19 cellular contexts compared by ENCODE assay signal in genomic region chr16:27775254-27775653, GRCh38.
DNase-seq lines count a peak whose midpoint lies in the region; ATAC-seq, FAIRE-seq and TF ChIP-seq lines count a peak whose summit lies in the region.
"Had no signal": no experiment of that assay in that cellular context is flagged by ENCODE, and none has a peak within 500 bp of the region (broad histone marks: within the 10 kb centered on the region; RNA-seq: fewer than 3 reads in every experiment).

No MANE protein-coding gene starts in this region.

- no peaks in the 10 kb centered on the region for H3K9me3 Mint-ChIP-seq in natural killer cell treated with Interleukin-12 subunit alpha and Interleukin-12 subunit beta and Interleukin-15 and Interleukin-18, amount 100 ng/mL, for 72 hours
- H3K9me3 Mint-ChIP-seq in natural killer cell (no peaks in the 10 kb centered on the region), mesothelial cell of epicardium (no peaks in the 10 kb centered on the region)
- H3K9me3 Mint-ChIP-seq: CD4-positive, alpha-beta T cell; GM23338; HFFc6 had no signal

- H3K79me2 ChIP-seq in H1 (ENCODE audit: control insufficient read depth in 1 of 2, insufficient read depth in 2 of 2, low read length in 2 of 2), result no peaks in the 10 kb centered on the region

- no peak overlapping the region for H2AK5ac ChIP-seq in H1 (ENCODE audit: low read depth, low read length)

- no peak for TF ChIP-seq CTCF in natural killer cell (IDR thresholded peaks at IDR 0.05)
- no peak for TF ChIP-seq CTCF in H1 (IDR thresholded peaks at IDR 0.05; ENCODE audit: control extremely low read depth in 1 of 3, insufficient read depth in 1 of 3, low read depth in 1 of 3, low read length in 3 of 3)
- no peak for TF ChIP-seq CTCF in mesothelial cell of epicardium (IDR thresholded peaks at IDR 0.05; ENCODE audit: unreplicated experiment)
- no peak for TF ChIP-seq CTCF in tibial artery (IDR thresholded peaks at IDR 0.05)

- H3K27ac ChIP-seq in H1 (ENCODE audit: low read depth, low read length), result no peak overlapping the region
- no peak overlapping the region for H3K27ac ChIP-seq in tibial artery
- H3K27ac ChIP-seq: C4-2B, HL-60 had no signal

- H2BK15ac ChIP-seq in H1 (ENCODE audit: low read length), result no peak overlapping the region

- no peak overlapping the region for H3K4ac ChIP-seq in H1 (replicated peaks; ENCODE audit: insufficient read length, low read depth, low read length)

- no peak overlapping the region for H2BK12ac ChIP-seq in H1 (ENCODE audit: low read depth, low read length)

- no peak overlapping the region for H2AFZ ChIP-seq in H1 (ENCODE audit: low read length)
- H2AFZ ChIP-seq: GM23338 had no signal

- no peak for TF ChIP-seq RAD21 in H1 (IDR thresholded peaks at IDR 0.05 in 1 of 2, conservative IDR thresholded peaks at IDR 0.05 in 1 of 2; ENCODE audit: low read depth in 2 of 2, low read length in 2 of 2)

- POLR2A ChIA-PET in H1 (lab: Charles Lee; ENCODE audit: partially characterized antibody), result no interaction called here

- no peaks in the 10 kb centered on the region for H4K20me1 ChIP-seq in H1 (replicated peaks in 1 of 2; ENCODE audit: control insufficient read depth in 1 of 2, insufficient read depth in 2 of 2, low read length in 2 of 2)

- H3K4me3 ChIP-seq in H1 (ENCODE audit: extremely low read depth in 1 of 4, insufficient read depth in 2 of 4, low read depth in 3 of 4, low read length in 4 of 4) (no peak overlapping the region), tibial artery (no peak overlapping the region)
- H3K4me3 ChIP-seq: GM23338 had no signal

- H3K4me1 ChIP-seq in H1 (replicated peaks in 1 of 4; ENCODE audit: control insufficient read depth in 3 of 4, insufficient read depth in 4 of 4, low read length in 3 of 4) (0 out of 7 replicates have a peak, but pooled peaks cover 0 to 5% (median 0%) of the 10 kb centered on the region in 4 experiments), tibial artery (peaks cover 0 to 7% (median 0%) of the 10 kb centered on the region in 4 donors)

- H2BK20ac ChIP-seq in H1 (ENCODE audit: low read length), result no peak overlapping the region

- DNase-seq in natural killer cell treated with Interleukin-12 subunit alpha and Interleukin-12 subunit beta and Interleukin-15 and Interleukin-18, amount 100 ng/mL, for 72 hours (ENCODE audit: low spot score), result peak; percentile 16
- DNase-seq in natural killer cell (no peak), H1 (ENCODE audit: low read depth in 1 of 2, low spot score in 2 of 2) (no peak), mesothelial cell of epicardium (ENCODE audit: low spot score in 2 of 2, unreplicated experiment in 2 of 2) (no peak), erythroblast (lab: John Stamatoyannopoulos, UW) (no peak), NCI-H1417 treated with DMSO at 0.1 percent for 48 hours (lab: John Stamatoyannopoulos, UW) (no peak), tibial artery (no peak)
- DNase-seq: CD4-positive, alpha-beta T cell; DMS153; DMS79; GDM1; HFFc6 had no signal

- no peaks in the 10 kb centered on the region for H3K9me3 ChIP-seq in H1 (ENCODE audit: insufficient read depth in 2 of 2, low read depth in 1 of 2, low read length in 1 of 2)
- no peaks in the 10 kb centered on the region for H3K9me3 ChIP-seq in tibial artery

- peak overlapping the region; percentile 12; the same call in 1 of the 2 replicates for H4K8ac ChIP-seq in H1 (ENCODE audit: extremely low read depth, insufficient read depth, low read length)

- intact Hi-C loops in natural killer cell (cut with micrococcal nuclease) (no loop called here), tibial artery (cut with DNase I; ENCODE audit: low total_unique reads) (no loop called here)

- no peak overlapping the region for H3K23ac ChIP-seq in H1 (ENCODE audit: insufficient read length)

- no peaks in the 10 kb centered on the region for H3K36me3 Mint-ChIP-seq in natural killer cell treated with Interleukin-12 subunit alpha and Interleukin-12 subunit beta and Interleukin-15 and Interleukin-18, amount 100 ng/mL, for 72 hours
- H3K36me3 Mint-ChIP-seq in natural killer cell, result no peaks in the 10 kb centered on the region
- H3K36me3 Mint-ChIP-seq in mesothelial cell of epicardium, result peaks cover 11% of the 10 kb centered on the region

- TF ChIP-seq POLR2A in H1 (IDR thresholded peaks at IDR 0.05; ENCODE audit: control extremely low read depth in 1 of 2, low read depth in 2 of 2, low read length in 2 of 2) (no peak), erythroblast (IDR thresholded peaks at IDR 0.05; ENCODE audit: low read length) (no peak)

- no peak for TF ChIP-seq EP300 in H1 (IDR thresholded peaks at IDR 0.05; ENCODE audit: borderline replicate concordance in 1 of 2, low read depth in 2 of 2, low read length in 2 of 2)

- no peaks in the 10 kb centered on the region for H3K4me1 Mint-ChIP-seq in natural killer cell treated with Interleukin-12 subunit alpha and Interleukin-12 subunit beta and Interleukin-15 and Interleukin-18, amount 100 ng/mL, for 72 hours (ENCODE audit: low read depth in 2 of 2)
- H3K4me1 Mint-ChIP-seq in natural killer cell (no peaks in the 10 kb centered on the region), mesothelial cell of epicardium (peaks cover 10% of the 10 kb centered on the region)
- H3K4me1 Mint-ChIP-seq: B cell, GM23338 had no signal

- H3K14ac ChIP-seq in H1 (ENCODE audit: insufficient read length), result no peak overlapping the region

- no peak for FAIRE-seq in H1 (lab: Jason Lieb, UNC)
- FAIRE-seq: GM12892, GM18507 had no signal

- H3K9ac ChIP-seq in H1 (replicated peaks in 1 of 4; ENCODE audit: extremely low read depth in 1 of 4, low read depth in 3 of 4, low read length in 3 of 4), result no peak overlapping the region

- H3K27me3 ChIP-seq in H1 (replicated peaks in 1 of 4; ENCODE audit: control insufficient read depth in 3 of 4, extremely low read depth in 1 of 4, insufficient read depth in 3 of 4, low read length in 3 of 4) (no peaks in the 10 kb centered on the region), tibial artery (no peaks in the 10 kb centered on the region)

- H3K36me3 ChIP-seq in H1 (ENCODE audit: control insufficient read depth in 2 of 4, insufficient read depth in 4 of 4, low read length in 3 of 4) (no peaks in the 10 kb centered on the region), tibial artery (peaks cover 9 to 83% (median 49%) of the 10 kb centered on the region in 3 donors)

- no peak overlapping the region for H3K18ac ChIP-seq in H1 (ENCODE audit: extremely low read depth, low read length)

- H3K56ac ChIP-seq in H1 (replicated peaks; ENCODE audit: insufficient read length, low read depth, low read length), result no peak overlapping the region

- CTCF ChIA-PET in H1 (lab: Charles Lee; ENCODE audit: partially characterized antibody), result interaction anchor here (1.2 to 10.4 kb wide), 9 partner anchors 12 to 299 kb away, joined by 3 to 158 read pairs (median 4); no protein-coding TSS in a partner anchor

- no peaks in the 10 kb centered on the region for H3K27me3 Mint-ChIP-seq in natural killer cell treated with Interleukin-12 subunit alpha and Interleukin-12 subunit beta and Interleukin-15 and Interleukin-18, amount 100 ng/mL, for 72 hours
- H3K27me3 Mint-ChIP-seq in natural killer cell (ENCODE audit: low read depth in 2 of 2) (no peaks in the 10 kb centered on the region), mesothelial cell of epicardium (ENCODE audit: low read depth) (no peaks in the 10 kb centered on the region)
- H3K27me3 Mint-ChIP-seq: B cell; CD4-positive, alpha-beta T cell had no signal

- ATAC-seq in natural killer cell treated with Interleukin-12 subunit alpha and Interleukin-12 subunit beta and Interleukin-15 and Interleukin-18, amount 100 ng/mL, for 72 hours, result no peak
- ATAC-seq in natural killer cell, result no peak
- ATAC-seq: GM23338, HCT116 had no signal

- no peaks in the 10 kb centered on the region for H3K23me2 ChIP-seq in H1 (ENCODE audit: low read depth, low read length)

- no peak overlapping the region for H2BK120ac ChIP-seq in H1 (replicated peaks; ENCODE audit: low read depth, low read length)

- H3K4me2 ChIP-seq in H1 (ENCODE audit: insufficient read depth in 1 of 2, low read depth in 2 of 2, low read length in 2 of 2), result no peak overlapping the region
- H3K4me2 ChIP-seq: GM23338 had no signal

- H4K91ac ChIP-seq in H1 (replicated peaks; ENCODE audit: insufficient read length, low read length), result no peak overlapping the region

- H3K79me1 ChIP-seq in H1 (ENCODE audit: low read depth, low read length), result no peaks in the 10 kb centered on the region

- H2BK5ac ChIP-seq in H1 (ENCODE audit: low read depth, low read length), result no peak overlapping the region

- H3K27ac Mint-ChIP-seq in natural killer cell treated with Interleukin-12 subunit alpha and Interleukin-12 subunit beta and Interleukin-15 and Interleukin-18, amount 100 ng/mL, for 72 hours, result no peak overlapping the region
- H3K27ac Mint-ChIP-seq in natural killer cell (no peak overlapping the region), mesothelial cell of epicardium (peak overlapping the region; percentile 2)
- H3K27ac Mint-ChIP-seq: B cell; CD4-positive, alpha-beta T cell; GM23338; HFFc6 had no signal

- no peak overlapping the region for H3K4me3 Mint-ChIP-seq in natural killer cell treated with Interleukin-12 subunit alpha and Interleukin-12 subunit beta and Interleukin-15 and Interleukin-18, amount 100 ng/mL, for 72 hours
- H3K4me3 Mint-ChIP-seq in natural killer cell, result no peak overlapping the region
- H3K4me3 Mint-ChIP-seq in mesothelial cell of epicardium, result no peak overlapping the region
- H3K4me3 Mint-ChIP-seq: B cell; CD4-positive, alpha-beta T cell; GM23338; HFFc6 had no signal

- no peak overlapping the region for H4K5ac ChIP-seq in H1 (ENCODE audit: insufficient read length, low read depth, low read length)

- WGBS in H1 (ENCODE audit: extremely low coverage in 1 of 2, insufficient coverage in 1 of 2, insufficient read length in 1 of 2, insufficient replicate concordance in 2 of 2, low coverage in 1 of 2, low lambda C conversion rate in 2 of 2, missing lambda C conversion rate in 1 of 2), 2 experiments, result 84% methylated on average over 6 of the region's 8 CpGs; no CpG with 5 or more reads in 1 of the 2 experiments

TF ChIP-seq in H1, 55 proteins besides CTCF, POLR2A, EP300 and RAD21:
- no peak for TF ChIP-seq FOSL1 (IDR thresholded peaks at IDR 0.05; ENCODE audit: insufficient read depth, low read depth, low read length)
- no peak for TF ChIP-seq CREB1 (IDR thresholded peaks at IDR 0.05)
- no peak for TF ChIP-seq BACH1 (IDR thresholded peaks at IDR 0.05; ENCODE audit: low read length)
- no peak for TF ChIP-seq PHF8 (conservative IDR thresholded peaks at IDR 0.05; ENCODE audit: low read depth, low read length)
- TF ChIP-seq USF2 (IDR thresholded peaks at IDR 0.05; ENCODE audit: low read length), result no peak
- no peak for TF ChIP-seq RFX5 (IDR thresholded peaks at IDR 0.05; ENCODE audit: borderline replicate concordance, low read depth, low read length)
- TF ChIP-seq SUZ12 (IDR thresholded peaks at IDR 0.05; ENCODE audit: low read length), result no peak
